In genomic region chr4:54661686-54662085, GRCh38 we compare ENCODE assay signal across 15 cellular contexts. TPM values are rescaled to one million over a fixed set of nuclear protein-coding genes. Genes with fewer than 3 reads are reported as not detected.
DNase-seq lines count a peak whose midpoint lies in the region; ATAC-seq and TF ChIP-seq lines count a peak whose summit lies in the region.
"Had no signal": no experiment of that assay in that cellular context is flagged by ENCODE, and none has a peak within 500 bp of the region (broad histone marks: within the 10 kb centered on the region; RNA-seq: fewer than 3 reads in every experiment).

No MANE protein-coding gene starts in this region.

- TF ChIP-seq CTCF in fibroblast of lung (conservative IDR thresholded peaks at IDR 0.05 in 1 of 2, IDR thresholded peaks at IDR 0.05 in 1 of 2; ENCODE audit: low read depth in 1 of 2, low read length in 2 of 2) = no peak

- H3K4me2 ChIP-seq in fibroblast of lung (ENCODE audit: extremely low read depth, insufficient read depth, low read length) = peak overlapping the region; percentile 27

- peaks cover 4% of the 10 kb centered on the region for H3K79me2 ChIP-seq in fibroblast of lung (ENCODE audit: control insufficient read depth, insufficient read depth, low read length)

- DNase-seq in GM04504 (ENCODE audit: low read depth) = peak; percentile 90
- DNase-seq in fibroblast of lung (ENCODE audit: low read depth in 2 of 2) = peak; percentile 50 to 69
- DNase-seq in stromal cell of bone marrow (ENCODE audit: low read depth) = peak; percentile 80
- DNase-seq in mucosa of gallbladder (ENCODE audit: low spot score) = no peak
- DNase-seq in stimulated activated CD4-positive, alpha-beta T cell treated with anti-CD3 and anti-CD28 coated beads, Interleukin-12 subunit alpha, Interleukin-12 subunit beta, amount 100 ng/mL, for 4 hours = no peak
- DNase-seq: activated naive CD4-positive, alpha-beta T cell treated with anti-CD3 and anti-CD28 coated beads for 36 hours; heart right ventricle; KBM-7; mesendoderm; NCI-H2081 treated with DMSO at 0.1 percent for 48 hours; psoas muscle; stimulated activated CD4-positive, alpha-beta T cell treated with anti-CD3 and anti-CD28 coated beads, Interleukin-2, amount 100 ng/mL, for 48 hours had no signal

- peak overlapping the region; percentile 63 for H3K27ac ChIP-seq in fibroblast of lung (ENCODE audit: insufficient read depth, low read length)
- H3K27ac ChIP-seq: psoas muscle had no signal

- peaks cover 18% of the 10 kb centered on the region for H3K4me1 ChIP-seq in fibroblast of lung (ENCODE audit: control insufficient read depth, extremely low read depth, insufficient read depth, low read length)

- peak; percentile 68 for ATAC-seq in SK-N-SH treated with all-trans-retinoic acid at 6 μM for 48 hours
- ATAC-seq in HG02870 (IDR thresholded peaks at IDR 0.05; ENCODE audit: unreplicated experiment) = no peak
- ATAC-seq: GM12878, heart right ventricle, psoas muscle had no signal

- H3K9ac ChIP-seq in fibroblast of lung (ENCODE audit: insufficient read depth, low read length) = no peak overlapping the region

- peaks cover 14% of the 10 kb centered on the region for H3K27me3 ChIP-seq in fibroblast of lung (ENCODE audit: control insufficient read depth, insufficient read depth, low read length)

- no peaks in the 10 kb centered on the region for H4K20me1 ChIP-seq in fibroblast of lung (ENCODE audit: control insufficient read depth, extremely low read depth, insufficient read depth, low read length)

- H3K9me3 ChIP-seq in fibroblast of lung (ENCODE audit: control insufficient read depth, insufficient read depth, low read depth, low read length) = no peaks in the 10 kb centered on the region
- H3K9me3 ChIP-seq: heart right ventricle, psoas muscle had no signal

- H3K36me3 ChIP-seq in fibroblast of lung (ENCODE audit: control insufficient read depth, insufficient read depth, low read length) = no peaks in the 10 kb centered on the region
- H3K36me3 ChIP-seq: heart right ventricle had no signal

- H3K4me3 ChIP-seq in fibroblast of lung (replicated peaks in 1 of 4; ENCODE audit: control extremely low read depth in 1 of 4, insufficient read depth in 1 of 4, low read depth in 3 of 4, low read length in 4 of 4) = no peak overlapping the region
- H3K4me3 ChIP-seq: GM12878, heart right ventricle, psoas muscle had no signal

- no peak overlapping the region for H2AFZ ChIP-seq in fibroblast of lung (ENCODE audit: low read length)

TF ChIP-seq in SK-N-SH treated with all-trans-retinoic acid at 6 μM for 48 hours, 23 proteins besides CTCF, POLR2A, EP300 and RAD21:
- TF ChIP-seq GLIS3 (CRISPR knock-in tag; IDR thresholded peaks at IDR 0.05) (no peak), CSDC2 (CRISPR knock-in tag; IDR thresholded peaks at IDR 0.05) (no peak), ISL1 (CRISPR knock-in tag; IDR thresholded peaks at IDR 0.05) (peak; percentile 83), PATZ1 (CRISPR knock-in tag; IDR thresholded peaks at IDR 0.05; ENCODE audit: borderline replicate concordance) (no peak), SNAI2 (CRISPR knock-in tag; IDR thresholded peaks at IDR 0.05) (no peak), ZNF70 (CRISPR knock-in tag; IDR thresholded peaks at IDR 0.05) (no peak), ZFP30 (CRISPR knock-in tag; IDR thresholded peaks at IDR 0.05) (no peak), ZNF565 (CRISPR knock-in tag; conservative IDR thresholded peaks at IDR 0.05; ENCODE audit: low read depth) (no peak)
TF ChIP-seq in SK-N-SH treated with all-trans-retinoic acid at 6 μM for 48 hours: peak in this region for 1.

RNA-seq across cellular contexts. Expression of gene KIT, which starts 3.9 kb away (rescaled TPM):
- total RNA-seq in fibroblast of lung (0.50 and 0.51 TPM in 2 replicates), mucosa of gallbladder (24.4 TPM)
- 7.0 and 19.9 TPM in 2 replicates for polyA plus RNA-seq in fibroblast of lung
- polyA plus RNA-seq in fibroblast of lung (2012) = 3.6 and 10.3 TPM in 2 replicates
- polyA minus RNA-seq in fibroblast of lung (ENCODE audit: low replicate concordance) = 3.1 and 5.5 TPM in 2 replicates
- total RNA-seq: activated naive CD4-positive, alpha-beta T cell treated with anti-CD3 and anti-CD28 coated beads for 36 hours; GM12878 had no signal

Comparison
In these comparisons a context has a peak if more than half of its experiments do, and no peak if none do; other contexts are left out.
1. DNase-seq: peak in GM04504 (single experiment), fibroblast of lung (2 of 2) and stromal cell of bone marrow (single experiment); none in mucosa of gallbladder (single experiment) and stimulated activated CD4-positive, alpha-beta T cell treated with anti-CD3 and anti-CD28 coated beads, Interleukin-12 subunit alpha, Interleukin-12 subunit beta, amount 100 ng/mL, for 4 hours (single experiment).
2. RNA of gene KIT, which starts 3.9 kb away (total RNA-seq): 24.4 TPM in mucosa of gallbladder (single experiment); 0.50 to 0.51 TPM in fibroblast of lung; every median in the first group is over 10 times any median in the second.